8 cellular contexts compared by ENCODE assay signal in the genomic region with DNA sequence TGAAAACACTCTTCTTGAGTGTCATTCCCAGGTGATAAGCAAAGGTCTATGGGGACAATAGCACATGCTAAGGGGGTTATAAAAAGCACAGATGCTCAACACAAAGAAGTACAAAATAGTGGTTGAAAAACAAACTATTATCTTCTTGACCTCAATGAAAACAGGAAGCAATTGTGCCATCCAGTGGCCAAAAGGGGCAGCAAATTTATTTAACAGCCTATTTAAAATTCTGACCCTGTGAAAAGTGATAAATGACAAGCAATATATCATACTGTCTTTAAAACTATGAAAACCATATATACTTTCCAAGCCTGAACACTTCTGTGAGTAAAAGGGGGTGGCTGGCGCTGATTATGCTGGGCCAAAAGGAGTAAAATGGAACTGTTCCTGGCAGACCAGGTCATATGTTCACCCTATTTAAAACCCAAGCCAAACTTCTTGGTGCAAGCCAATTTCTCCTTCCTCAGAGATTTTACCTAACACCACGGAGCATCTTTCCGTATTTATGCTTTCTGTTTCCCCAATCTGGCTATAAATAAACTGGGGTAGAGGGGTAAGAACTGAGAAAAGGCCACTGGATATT. TPM values are rescaled to one million over a fixed set of nuclear protein-coding genes. Genes with fewer than 3 reads are reported as not detected.
DNase-seq lines count a peak whose midpoint lies in the region; ATAC-seq and TF ChIP-seq lines count a peak whose summit lies in the region.

No MANE protein-coding gene starts in this region.

- H3K4me2 ChIP-seq in neural progenitor cell = no peak overlapping the region

- H3K79me2 ChIP-seq in neural progenitor cell (ENCODE audit: low read depth) = peaks cover 49% of the 10 kb centered on the region

- H4K20me1 ChIP-seq in neural progenitor cell (ENCODE audit: low read depth) = peaks cover 20% of the 10 kb centered on the region

- H3K9me3 ChIP-seq in SK-N-MC (ENCODE audit: low read depth, low read length) (no peaks in the 10 kb centered on the region), neural progenitor cell (ENCODE audit: low read depth) (no peaks in the 10 kb centered on the region)

- H3K36me3 ChIP-seq in SK-N-MC (ENCODE audit: insufficient read depth, low read length) = peaks cover 73% of the 10 kb centered on the region
- H3K36me3 ChIP-seq in neural progenitor cell = peaks cover 36% of the 10 kb centered on the region

- H3K4me3 ChIP-seq in SK-N-MC = no peak overlapping the region
- H3K4me3 ChIP-seq in epithelial cell of proximal tubule (ENCODE audit: low read depth, low read length) = no peak overlapping the region
- H3K4me3 ChIP-seq in neural progenitor cell = no peak overlapping the region

- H3K27ac ChIP-seq in SK-N-MC (0 out of 2 replicates have a peak overlapping the region, but pooled peaks have one; percentile 32), neural progenitor cell (no peak overlapping the region)

- peak; percentile 11 for DNase-seq in activated naive CD8-positive, alpha-beta T cell treated with anti-CD3 and anti-CD28 coated beads, Interleukin-2, amount 50 U/mL, for 24 hours
- no peak for DNase-seq in activated naive CD8-positive, alpha-beta T cell treated with anti-CD3 and anti-CD28 coated beads for 36 hours
- peak; percentile 53 for DNase-seq in LHCN-M2 (ENCODE audit: low read depth)
- peak; percentile 20 for DNase-seq in SK-N-MC (ENCODE audit: low read depth, low spot score)
- no peak for DNase-seq in epithelial cell of proximal tubule (ENCODE audit: low read depth)
- DNase-seq in neural progenitor cell (ENCODE audit: low spot score) = peak; percentile 45

- peaks cover 48% of the 10 kb centered on the region for H3K36me3 Mint-ChIP-seq in activated naive CD8-positive, alpha-beta T cell treated with anti-CD3 and anti-CD28 coated beads, Interleukin-2, amount 50 U/mL, for 24 hours (ENCODE audit: low read depth)
- peaks cover 22% of the 10 kb centered on the region for H3K36me3 Mint-ChIP-seq in activated naive CD8-positive, alpha-beta T cell treated with anti-CD3 and anti-CD28 coated beads for 36 hours
- peaks cover 21% of the 10 kb centered on the region for H3K36me3 Mint-ChIP-seq in neural progenitor cell

- H3K4me1 ChIP-seq in neural progenitor cell = no peaks in the 10 kb centered on the region

- H3K27me3 Mint-ChIP-seq in activated naive CD8-positive, alpha-beta T cell treated with anti-CD3 and anti-CD28 coated beads, Interleukin-2, amount 50 U/mL, for 24 hours = no peaks in the 10 kb centered on the region
- H3K27me3 Mint-ChIP-seq in activated naive CD8-positive, alpha-beta T cell treated with anti-CD3 and anti-CD28 coated beads for 36 hours = no peaks in the 10 kb centered on the region
- H3K27me3 Mint-ChIP-seq in neural progenitor cell (ENCODE audit: insufficient read depth, low read depth) = no peaks in the 10 kb centered on the region

- H3F3A ChIP-seq in neural progenitor cell (ENCODE audit: low read depth) = peaks cover 24% of the 10 kb centered on the region

- peaks cover 5% of the 10 kb centered on the region for H3K4me1 Mint-ChIP-seq in activated naive CD8-positive, alpha-beta T cell treated with anti-CD3 and anti-CD28 coated beads, Interleukin-2, amount 50 U/mL, for 24 hours
- H3K4me1 Mint-ChIP-seq in activated naive CD8-positive, alpha-beta T cell treated with anti-CD3 and anti-CD28 coated beads for 36 hours = peaks cover 12% of the 10 kb centered on the region
- no peaks in the 10 kb centered on the region for H3K4me1 Mint-ChIP-seq in neural progenitor cell

- ATAC-seq in activated naive CD8-positive, alpha-beta T cell treated with anti-CD3 and anti-CD28 coated beads, Interleukin-2, amount 50 U/mL, for 24 hours = no peak
- ATAC-seq in HG03565 (IDR thresholded peaks at IDR 0.05; ENCODE audit: unreplicated experiment) (no peak), GM21381 (IDR thresholded peaks at IDR 0.05; ENCODE audit: unreplicated experiment) (no peak)

- no peak overlapping the region for H3K9ac ChIP-seq in SK-N-MC (ENCODE audit: insufficient read length)
- no peak overlapping the region for H3K9ac ChIP-seq in neural progenitor cell

- no peaks in the 10 kb centered on the region for H3K9me3 Mint-ChIP-seq in activated naive CD8-positive, alpha-beta T cell treated with anti-CD3 and anti-CD28 coated beads, Interleukin-2, amount 50 U/mL, for 24 hours
- no peaks in the 10 kb centered on the region for H3K9me3 Mint-ChIP-seq in activated naive CD8-positive, alpha-beta T cell treated with anti-CD3 and anti-CD28 coated beads for 36 hours
- no peaks in the 10 kb centered on the region for H3K9me3 Mint-ChIP-seq in neural progenitor cell

- H3K4me3 Mint-ChIP-seq in activated naive CD8-positive, alpha-beta T cell treated with anti-CD3 and anti-CD28 coated beads, Interleukin-2, amount 50 U/mL, for 24 hours = no peak overlapping the region
- no peak overlapping the region for H3K4me3 Mint-ChIP-seq in activated naive CD8-positive, alpha-beta T cell treated with anti-CD3 and anti-CD28 coated beads for 36 hours
- no peak overlapping the region for H3K4me3 Mint-ChIP-seq in neural progenitor cell

- peak; percentile 73 for TF ChIP-seq CTCF in epithelial cell of proximal tubule (conservative IDR thresholded peaks at IDR 0.05; ENCODE audit: low read depth, low read length)
- peak; percentile 79 for TF ChIP-seq CTCF in neural progenitor cell (IDR thresholded peaks at IDR 0.05)

- H3K27me3 ChIP-seq in neural progenitor cell = no peaks in the 10 kb centered on the region

- H3K27ac Mint-ChIP-seq in activated naive CD8-positive, alpha-beta T cell treated with anti-CD3 and anti-CD28 coated beads, Interleukin-2, amount 50 U/mL, for 24 hours = no peak overlapping the region
- no peak overlapping the region for H3K27ac Mint-ChIP-seq in activated naive CD8-positive, alpha-beta T cell treated with anti-CD3 and anti-CD28 coated beads for 36 hours
- no peak overlapping the region for H3K27ac Mint-ChIP-seq in neural progenitor cell

- no peak overlapping the region for H2AFZ ChIP-seq in neural progenitor cell (replicated peaks)

RNA-seq across cellular contexts. Expression of gene TEX10, which starts 29.7 kb away (rescaled TPM):
- total RNA-seq in activated naive CD8-positive, alpha-beta T cell treated with anti-CD3 and anti-CD28 coated beads for 36 hours = 10 to 100 TPM; 37.0 to 39.0 TPM
- total RNA-seq in LHCN-M2 (2014; rRNA removed) (47.5 and 48.7 TPM in 2 replicates), epithelial cell of proximal tubule (25.9 and 42.6 TPM in 2 replicates), neural progenitor cell (ENCODE audit: low replicate concordance) (64.4 and 71.8 TPM in 2 replicates)
- polyA plus RNA-seq in LHCN-M2 (2012) = 16.0 TPM

Comparison
In these comparisons a context has a peak if more than half of its experiments do, and no peak if none do; other contexts are left out.
1. DNase-seq: peak in activated naive CD8-positive, alpha-beta T cell treated with anti-CD3 and anti-CD28 coated beads, Interleukin-2, amount 50 U/mL, for 24 hours (single experiment), LHCN-M2 (single experiment), SK-N-MC (single experiment) and neural progenitor cell (single experiment); none in activated naive CD8-positive, alpha-beta T cell treated with anti-CD3 and anti-CD28 coated beads for 36 hours (single experiment) and epithelial cell of proximal tubule (single experiment).